ENCODE assay signal across 13 cellular contexts in genomic region chr11:11577246-11577855, GRCh38. TPM values are rescaled to one million over a fixed set of nuclear protein-coding genes. Genes with fewer than 3 reads are reported as not detected.
DNase-seq lines count a peak whose midpoint lies in the region; ATAC-seq and TF ChIP-seq lines count a peak whose summit lies in the region.
"Had no signal": no experiment of that assay in that cellular context is flagged by ENCODE, and none has a peak within 500 bp of the region (broad histone marks: within the 10 kb centered on the region; RNA-seq: fewer than 3 reads in every experiment).

No MANE protein-coding gene starts in this region.

- H3K4me1 ChIP-seq in esophagus squamous epithelium, result peaks cover 5 to 50% (median 20%) of the 10 kb centered on the region in 3 donors

- H3K27me3 ChIP-seq in esophagus squamous epithelium, result no peaks in the 10 kb centered on the region
- H3K27me3 ChIP-seq: body of pancreas had no signal

- TF ChIP-seq CTCF in glutamatergic neuron (IDR thresholded peaks at IDR 0.05; ENCODE audit: partially characterized antibody, unreplicated experiment) (no peak), esophagus squamous epithelium (IDR thresholded peaks at IDR 0.05) (no peak)

- DNase-seq in activated CD8-positive, alpha-beta memory T cell treated with anti-CD3 and anti-CD28 coated beads, Interleukin-2, amount 10 ng/mL, durations not matched to agents 7 days and 5 days, result peak; percentile 27
- DNase-seq in activated CD8-positive, alpha-beta memory T cell treated with anti-CD3 and anti-CD28 coated beads, Interleukin-2, amount 50 U/mL, for 4 hours, result no peak
- DNase-seq in glutamatergic neuron, result no peak
- DNase-seq in stimulated activated effector memory CD8-positive, alpha-beta T cell treated with anti-CD3 and anti-CD28 coated beads, Interleukin-12 subunit alpha, Interleukin-12 subunit beta, amount 100 ng/mL, for 72 hours (ENCODE audit: low spot score in 2 of 2), result no peak
- DNase-seq in DMS153 (lab: John Stamatoyannopoulos, UW), result no peak
- no peak for DNase-seq in esophagus squamous epithelium (lab: John Stamatoyannopoulos, UW)
- DNase-seq: ACHN; activated T-cell treated with anti-CD3 and anti-CD28 coated beads, Interleukin-2, amount 50 U/mL, for 24 hours; body of pancreas; stimulated activated CD4-positive, alpha-beta T cell treated with anti-CD3 and anti-CD28 coated beads, Interleukin-4, amount 100 ng/mL, for 4 hours had no signal

- no peaks in the 10 kb centered on the region for H3K36me3 ChIP-seq in esophagus squamous epithelium
- H3K36me3 ChIP-seq: prostate gland had no signal

- 58 to 74% methylated on average over 5 to 6 of the region's 8 CpGs for WGBS in esophagus squamous epithelium, 2 donors

- H3K4me3 ChIP-seq in esophagus squamous epithelium, result no peak overlapping the region
- H3K4me3 ChIP-seq: body of pancreas, prostate gland had no signal

- H3K4me1 Mint-ChIP-seq in activated CD8-positive, alpha-beta memory T cell treated with anti-CD3 and anti-CD28 coated beads, Interleukin-2, amount 10 ng/mL, durations not matched to agents 7 days and 5 days, result peaks cover 5% of the 10 kb centered on the region
- no peaks in the 10 kb centered on the region for H3K4me1 Mint-ChIP-seq in activated T-helper 17 cell treated with anti-CD3 and anti-CD28 coated beads, Interleukin-2, amount 50 U/mL, for 72 hours
- peaks cover 74% of the 10 kb centered on the region for H3K4me1 Mint-ChIP-seq in glutamatergic neuron (ENCODE audit: low read depth, unreplicated experiment)
- H3K4me1 Mint-ChIP-seq in stimulated activated effector memory CD8-positive, alpha-beta T cell treated with anti-CD3 and anti-CD28 coated beads, Interleukin-12 subunit alpha, Interleukin-12 subunit beta, amount 100 ng/mL, for 72 hours, result no peaks in the 10 kb centered on the region

- no peak for TF ChIP-seq POLR2A in esophagus squamous epithelium (IDR thresholded peaks at IDR 0.05)

- no peaks in the 10 kb centered on the region for H3K36me3 Mint-ChIP-seq in activated CD8-positive, alpha-beta memory T cell treated with anti-CD3 and anti-CD28 coated beads, Interleukin-2, amount 10 ng/mL, durations not matched to agents 7 days and 5 days
- no peaks in the 10 kb centered on the region for H3K36me3 Mint-ChIP-seq in activated T-helper 17 cell treated with anti-CD3 and anti-CD28 coated beads, Interleukin-2, amount 50 U/mL, for 72 hours (ENCODE audit: low read depth)
- no peaks in the 10 kb centered on the region for H3K36me3 Mint-ChIP-seq in glutamatergic neuron (ENCODE audit: unreplicated experiment)
- no peaks in the 10 kb centered on the region for H3K36me3 Mint-ChIP-seq in stimulated activated effector memory CD8-positive, alpha-beta T cell treated with anti-CD3 and anti-CD28 coated beads, Interleukin-12 subunit alpha, Interleukin-12 subunit beta, amount 100 ng/mL, for 72 hours

- no peaks in the 10 kb centered on the region for H3K9me3 Mint-ChIP-seq in activated CD8-positive, alpha-beta memory T cell treated with anti-CD3 and anti-CD28 coated beads, Interleukin-2, amount 10 ng/mL, durations not matched to agents 7 days and 5 days (ENCODE audit: low read depth)
- no peaks in the 10 kb centered on the region for H3K9me3 Mint-ChIP-seq in activated T-helper 17 cell treated with anti-CD3 and anti-CD28 coated beads, Interleukin-2, amount 50 U/mL, for 72 hours
- peaks cover 24% of the 10 kb centered on the region for H3K9me3 Mint-ChIP-seq in glutamatergic neuron (ENCODE audit: unreplicated experiment)
- no peaks in the 10 kb centered on the region for H3K9me3 Mint-ChIP-seq in stimulated activated effector memory CD8-positive, alpha-beta T cell treated with anti-CD3 and anti-CD28 coated beads, Interleukin-12 subunit alpha, Interleukin-12 subunit beta, amount 100 ng/mL, for 72 hours
- H3K9me3 Mint-ChIP-seq: activated T-cell treated with anti-CD3 and anti-CD28 coated beads, Interleukin-2, amount 50 U/mL, for 24 hours had no signal

- CTCF ChIA-PET in activated CD8-positive, alpha-beta memory T cell treated with anti-CD3 and anti-CD28 coated beads, Interleukin-2, amount 10 ng/mL, durations not matched to agents 7 days and 5 days (lab: Charles Lee), result no interaction called here

- ATAC-seq in activated CD8-positive, alpha-beta memory T cell treated with anti-CD3 and anti-CD28 coated beads, Interleukin-2, amount 10 ng/mL, durations not matched to agents 7 days and 5 days, result no peak
- ATAC-seq in activated T-helper 17 cell treated with anti-CD3 and anti-CD28 coated beads, Interleukin-2, amount 50 U/mL, for 72 hours (replicated peaks), result peak; percentile 31
- no peak for ATAC-seq in stimulated activated effector memory CD8-positive, alpha-beta T cell treated with anti-CD3 and anti-CD28 coated beads, Interleukin-12 subunit alpha, Interleukin-12 subunit beta, amount 100 ng/mL, for 72 hours
- no peak for ATAC-seq in GM18870 (IDR thresholded peaks at IDR 0.05; ENCODE audit: unreplicated experiment)
- ATAC-seq: body of pancreas had no signal

- intact Hi-C loops in esophagus squamous epithelium (cut with DNase I), result no loop called here

- no peak overlapping the region for H3K27ac Mint-ChIP-seq in activated CD8-positive, alpha-beta memory T cell treated with anti-CD3 and anti-CD28 coated beads, Interleukin-2, amount 10 ng/mL, durations not matched to agents 7 days and 5 days
- H3K27ac Mint-ChIP-seq in activated T-helper 17 cell treated with anti-CD3 and anti-CD28 coated beads, Interleukin-2, amount 50 U/mL, for 72 hours, result no peak overlapping the region
- peak overlapping the region; percentile 97 for H3K27ac Mint-ChIP-seq in glutamatergic neuron (ENCODE audit: unreplicated experiment)
- peak overlapping the region; percentile 1 for H3K27ac Mint-ChIP-seq in stimulated activated effector memory CD8-positive, alpha-beta T cell treated with anti-CD3 and anti-CD28 coated beads, Interleukin-12 subunit alpha, Interleukin-12 subunit beta, amount 100 ng/mL, for 72 hours
- H3K27ac Mint-ChIP-seq: activated T-cell treated with anti-CD3 and anti-CD28 coated beads, Interleukin-2, amount 50 U/mL, for 24 hours had no signal

- peaks cover 2% of the 10 kb centered on the region for H3K27me3 Mint-ChIP-seq in activated CD8-positive, alpha-beta memory T cell treated with anti-CD3 and anti-CD28 coated beads, Interleukin-2, amount 10 ng/mL, durations not matched to agents 7 days and 5 days
- H3K27me3 Mint-ChIP-seq in activated T-helper 17 cell treated with anti-CD3 and anti-CD28 coated beads, Interleukin-2, amount 50 U/mL, for 72 hours, result peaks cover 16% of the 10 kb centered on the region
- peaks cover 15% of the 10 kb centered on the region for H3K27me3 Mint-ChIP-seq in glutamatergic neuron (ENCODE audit: unreplicated experiment)

- peak overlapping the region in 2 of 4 donors; percentile 9 to 29 for H3K27ac ChIP-seq in esophagus squamous epithelium
- H3K27ac ChIP-seq: prostate gland had no signal

- H3K9me3 ChIP-seq in esophagus squamous epithelium, result no peaks in the 10 kb centered on the region
- H3K9me3 ChIP-seq: body of pancreas, prostate gland had no signal

- no peak overlapping the region for H3K4me3 Mint-ChIP-seq in activated CD8-positive, alpha-beta memory T cell treated with anti-CD3 and anti-CD28 coated beads, Interleukin-2, amount 10 ng/mL, durations not matched to agents 7 days and 5 days
- H3K4me3 Mint-ChIP-seq in activated T-helper 17 cell treated with anti-CD3 and anti-CD28 coated beads, Interleukin-2, amount 50 U/mL, for 72 hours, result no peak overlapping the region
- H3K4me3 Mint-ChIP-seq in glutamatergic neuron (ENCODE audit: unreplicated experiment), result peak overlapping the region; percentile 76
- no peak overlapping the region for H3K4me3 Mint-ChIP-seq in stimulated activated effector memory CD8-positive, alpha-beta T cell treated with anti-CD3 and anti-CD28 coated beads, Interleukin-12 subunit alpha, Interleukin-12 subunit beta, amount 100 ng/mL, for 72 hours
- H3K4me3 Mint-ChIP-seq: activated T-cell treated with anti-CD3 and anti-CD28 coated beads, Interleukin-2, amount 50 U/mL, for 24 hours had no signal

RNA-seq across cellular contexts. Expression of gene GALNT18, which starts 44.5 kb away (rescaled TPM):
- total RNA-seq in activated CD8-positive, alpha-beta memory T cell treated with anti-CD3 and anti-CD28 coated beads, Interleukin-2, amount 10 ng/mL, durations not matched to agents 7 days and 5 days, result under 1 TPM; 0.32 to 0.70 TPM
- total RNA-seq in activated T-helper 17 cell treated with anti-CD3 and anti-CD28 coated beads, Interleukin-2, amount 50 U/mL, for 72 hours, result 10 to 100 TPM in 1 of 2 donors, 1 to 10 TPM in 1; 7.3 to 10.9 TPM
- 76.9 TPM for total RNA-seq in glutamatergic neuron (ENCODE audit: unreplicated experiment)
- 10 to 100 TPM in 3 of 4 donors, 1 to 10 TPM in 1; 4.7 to 20.4 (median 14.1) TPM for total RNA-seq in esophagus squamous epithelium

Comparison
In these comparisons a context has a peak if more than half of its experiments do, and no peak if none do; other contexts are left out.
1. H3K27ac Mint-ChIP-seq: peak in glutamatergic neuron (single experiment) and stimulated activated effector memory CD8-positive, alpha-beta T cell treated with anti-CD3 and anti-CD28 coated beads, Interleukin-12 subunit alpha, Interleukin-12 subunit beta, amount 100 ng/mL, for 72 hours (single experiment); none in activated CD8-positive, alpha-beta memory T cell treated with anti-CD3 and anti-CD28 coated beads, Interleukin-2, amount 10 ng/mL, durations not matched to agents 7 days and 5 days (single experiment) and activated T-helper 17 cell treated with anti-CD3 and anti-CD28 coated beads, Interleukin-2, amount 50 U/mL, for 72 hours (single experiment).